Comparison of ENCODE assay signal across 24 cellular contexts in the genomic region with DNA sequence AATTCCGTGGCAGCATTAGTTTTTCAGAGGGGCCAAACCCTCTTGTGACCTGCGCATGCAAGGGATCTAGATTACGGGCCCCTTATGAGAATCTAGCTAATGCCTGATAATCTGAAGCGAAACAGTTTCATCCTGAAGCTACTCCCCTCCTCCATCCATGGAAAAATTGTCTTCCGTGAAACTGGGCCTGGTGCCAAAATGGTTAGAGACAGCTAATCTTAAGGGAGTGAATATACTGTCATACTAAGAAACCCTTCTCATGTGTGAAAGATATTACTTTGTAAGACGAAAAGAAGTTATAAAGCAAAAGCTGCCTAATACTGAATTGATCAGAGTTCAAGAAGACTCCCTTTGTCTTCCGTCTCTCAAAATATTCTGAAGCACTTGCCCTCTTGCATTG.
DNase-seq lines count a peak whose midpoint lies in the region; ATAC-seq and TF ChIP-seq lines count a peak whose summit lies in the region.
"Had no signal": no experiment of that assay in that cellular context is flagged by ENCODE, and none has a peak within 500 bp of the region (broad histone marks: within the 10 kb centered on the region; RNA-seq: fewer than 3 reads in every experiment).

No MANE protein-coding gene starts in this region.

- H3K27me3 ChIP-seq in PC-3 (ENCODE audit: low read length) (no peaks in the 10 kb centered on the region), esophagus muscularis mucosa (no peaks in the 10 kb centered on the region)
- H3K27me3 ChIP-seq: BLaER1 treated with 17β-estradiol and CSF1 and Interleukin-3, amounts not matched to agents 10 nM and 100 nM; neural progenitor cell; right lobe of liver had no signal

- H3K9me3 Mint-ChIP-seq in mesothelial cell of epicardium = peaks cover 15% of the 10 kb centered on the region
- H3K9me3 Mint-ChIP-seq: activated naive CD4-positive, alpha-beta T cell treated with anti-CD3 and anti-CD28 coated beads, Interleukin-2, amount 50 U/mL, for 72 hours; neural progenitor cell; stimulated activated effector memory CD8-positive, alpha-beta T cell treated with anti-CD3 and anti-CD28 coated beads, Interleukin-12 subunit alpha, Interleukin-12 subunit beta, amount 100 ng/mL, for 72 hours had no signal

- 58% methylated on average over 7 of the region's 7 CpGs for WGBS in esophagus muscularis mucosa

- DNase-seq in SHP77 (lab: John Stamatoyannopoulos, UW) = peak; percentile 7 to 13
- no peak for DNase-seq in SHP77 treated with DMSO at 0.1 percent for 48 hours (lab: John Stamatoyannopoulos, UW)
- DNase-seq in PC-3 = peak; percentile 29
- DNase-seq in esophagus muscularis mucosa (ENCODE audit: extremely low spot score) = no peak
- DNase-seq in mesothelial cell of epicardium (ENCODE audit: low spot score in 2 of 2, unreplicated experiment in 2 of 2) = no peak
- DNase-seq in H4 (ENCODE audit: low spot score) = no peak
- DNase-seq: activated CD8-positive, alpha-beta T cell treated with anti-CD3 and anti-CD28 coated beads, Interleukin-2, amount 10 ng/mL, durations not matched to agents 7 days and 5 days; anterior cingulate cortex; COR-L47; mammary epithelial cell; MV-4-11; NCI-H510A treated with DMSO at 0.1 percent for 48 hours; right lobe of liver; stimulated activated CD4-positive, alpha-beta T cell treated with anti-CD3 and anti-CD28 coated beads, Interleukin-4, amount 100 ng/mL, for 24 hours; trophoblast cell had no signal

- H2AFZ ChIP-seq in PC-3 (ENCODE audit: low read length) = no peak overlapping the region
- H2AFZ ChIP-seq: neural progenitor cell had no signal

- no peaks in the 10 kb centered on the region for H3K36me3 Mint-ChIP-seq in mesothelial cell of epicardium
- H3K36me3 Mint-ChIP-seq: activated naive CD4-positive, alpha-beta T cell treated with anti-CD3 and anti-CD28 coated beads, Interleukin-2, amount 50 U/mL, for 72 hours; neural progenitor cell; stimulated activated effector memory CD8-positive, alpha-beta T cell treated with anti-CD3 and anti-CD28 coated beads, Interleukin-12 subunit alpha, Interleukin-12 subunit beta, amount 100 ng/mL, for 72 hours had no signal

- no peaks in the 10 kb centered on the region for H3K27me3 Mint-ChIP-seq in mesothelial cell of epicardium (ENCODE audit: low read depth)

- peaks cover 20% of the 10 kb centered on the region for H3K4me1 Mint-ChIP-seq in mesothelial cell of epicardium
- H3K4me1 Mint-ChIP-seq: central memory CD8-positive, alpha-beta T cell; neural progenitor cell; stimulated activated effector memory CD8-positive, alpha-beta T cell treated with anti-CD3 and anti-CD28 coated beads, Interleukin-12 subunit alpha, Interleukin-12 subunit beta, amount 100 ng/mL, for 72 hours had no signal

- H3F3A ChIP-seq in PC-3 (ENCODE audit: low read length, unreplicated experiment) = no peaks in the 10 kb centered on the region

- H3K4me1 ChIP-seq in PC-3 (ENCODE audit: insufficient read depth, low read length) (peaks cover 14% of the 10 kb centered on the region), esophagus muscularis mucosa (peaks cover 0 to 36% (median 32%) of the 10 kb centered on the region in 4 donors)
- H3K4me1 ChIP-seq: BLaER1 treated with 17β-estradiol and CSF1 and Interleukin-3, amounts not matched to agents 10 nM and 100 nM; neural progenitor cell; right lobe of liver had no signal

- H3K27ac ChIP-seq in PC-3 (ENCODE audit: low read length) = no peak overlapping the region
- H3K27ac ChIP-seq in esophagus muscularis mucosa (replicated peaks in 1 of 4) = peak overlapping the region; percentile 54 to 65 (median 56)
- H3K27ac ChIP-seq: BLaER1 treated with 17β-estradiol and CSF1 and Interleukin-3, amounts not matched to agents 10 nM and 100 nM; neural progenitor cell; right lobe of liver had no signal

- H4K20me1 ChIP-seq in PC-3 (ENCODE audit: low read length) = no peaks in the 10 kb centered on the region
- H4K20me1 ChIP-seq: BLaER1 treated with 17β-estradiol and CSF1 and Interleukin-3, amounts not matched to agents 10 nM and 100 nM had no signal

- TF ChIP-seq EP300 in esophagus muscularis mucosa (IDR thresholded peaks at IDR 0.05) = no peak

- no peaks in the 10 kb centered on the region for H3K9me2 ChIP-seq in PC-3 (replicated peaks; ENCODE audit: low read length)

- intact Hi-C loops in PC-3 (cut with micrococcal nuclease) (loop anchor here (2.0 kb wide), 1 partner anchor 33 kb away; no protein-coding TSS in a partner anchor), esophagus muscularis mucosa (cut with DNase I) (no loop called here)

- no peaks in the 10 kb centered on the region for H3K79me2 ChIP-seq in PC-3 (ENCODE audit: low read length)

- peak overlapping the region; percentile 27 for H3K4me2 ChIP-seq in PC-3 (ENCODE audit: low read length)
- H3K4me2 ChIP-seq: BLaER1 treated with 17β-estradiol and CSF1 and Interleukin-3, amounts not matched to agents 10 nM and 100 nM; neural progenitor cell had no signal

- no peak for TF ChIP-seq POLR2A in esophagus muscularis mucosa (IDR thresholded peaks at IDR 0.05; ENCODE audit: low read depth)

- H3K27ac Mint-ChIP-seq in mesothelial cell of epicardium = peak overlapping the region; percentile 50
- H3K27ac Mint-ChIP-seq: activated CD8-positive, alpha-beta T cell treated with anti-CD3 and anti-CD28 coated beads, Interleukin-2, amount 10 ng/mL, durations not matched to agents 7 days and 5 days; activated naive CD4-positive, alpha-beta T cell treated with anti-CD3 and anti-CD28 coated beads, Interleukin-2, amount 50 U/mL, for 72 hours; neural progenitor cell; stimulated activated effector memory CD8-positive, alpha-beta T cell treated with anti-CD3 and anti-CD28 coated beads, Interleukin-12 subunit alpha, Interleukin-12 subunit beta, amount 100 ng/mL, for 72 hours; T-helper 1 cell treated with Interleukin-12 subunit alpha and Interleukin-12 subunit beta and Interleukin-4 antibody, amounts not matched to agents 30 μg/mL and 1 μg/mL, for 36 hours had no signal

- CTCF ChIA-PET in PC-3 (lab: Charles Lee) = interaction anchor here (0.6 to 0.7 kb wide), 2 partner anchors 10 to 32 kb away, joined by 4 to 5 read pairs; no protein-coding TSS in a partner anchor

- POLR2A ChIA-PET in PC-3 (lab: Charles Lee; ENCODE audit: unreplicated experiment) = no interaction called here

- H3K36me3 ChIP-seq in PC-3 (ENCODE audit: low read depth, low read length) = no peaks in the 10 kb centered on the region
- H3K36me3 ChIP-seq in esophagus muscularis mucosa = no peaks in the 10 kb centered on the region
- H3K36me3 ChIP-seq: BLaER1 treated with 17β-estradiol and CSF1 and Interleukin-3, amounts not matched to agents 10 nM and 100 nM; neural progenitor cell; right lobe of liver had no signal

- no peak overlapping the region for H3K9ac ChIP-seq in PC-3 (ENCODE audit: low read length)
- H3K9ac ChIP-seq: BLaER1 treated with 17β-estradiol and CSF1 and Interleukin-3, amounts not matched to agents 10 nM and 100 nM; neural progenitor cell had no signal

- H3K4me3 Mint-ChIP-seq in mesothelial cell of epicardium = no peak overlapping the region
- H3K4me3 Mint-ChIP-seq: activated CD8-positive, alpha-beta T cell treated with anti-CD3 and anti-CD28 coated beads, Interleukin-2, amount 10 ng/mL, durations not matched to agents 7 days and 5 days; central memory CD8-positive, alpha-beta T cell; neural progenitor cell; stimulated activated effector memory CD8-positive, alpha-beta T cell treated with anti-CD3 and anti-CD28 coated beads, Interleukin-12 subunit alpha, Interleukin-12 subunit beta, amount 100 ng/mL, for 72 hours; T-helper 1 cell treated with Interleukin-12 subunit alpha and Interleukin-12 subunit beta and Interleukin-4 antibody, amounts not matched to agents 30 μg/mL and 1 μg/mL, for 36 hours had no signal

- ATAC-seq in PC-3 (no peak), GM18498 (IDR thresholded peaks at IDR 0.05; ENCODE audit: unreplicated experiment) (no peak)
- ATAC-seq in activated CD4-positive, CD25-positive, alpha-beta regulatory T cell treated with anti-CD3 and anti-CD28 coated beads, Interleukin-2, amount 50 U/mL, for 24 hours = no peak
- ATAC-seq: activated CD8-positive, alpha-beta T cell treated with anti-CD3 and anti-CD28 coated beads, Interleukin-2, amount 10 ng/mL, durations not matched to agents 7 days and 5 days; activated naive CD4-positive, alpha-beta T cell treated with anti-CD3 and anti-CD28 coated beads, Interleukin-2, amount 50 U/mL, for 72 hours; Panc1; stimulated activated effector memory CD8-positive, alpha-beta T cell treated with anti-CD3 and anti-CD28 coated beads, Interleukin-12 subunit alpha, Interleukin-12 subunit beta, amount 100 ng/mL, for 72 hours had no signal

- H3K9me3 ChIP-seq in PC-3 (ENCODE audit: low read length) (no peaks in the 10 kb centered on the region), esophagus muscularis mucosa (no peaks in the 10 kb centered on the region)
- H3K9me3 ChIP-seq: right lobe of liver had no signal

- BruUV-seq in PC-3 (replicated peaks; lab: Mats Ljungman, UMichigan) = no TSS peak

- H3K4me3 ChIP-seq in PC-3 (ENCODE audit: low read length) = no peak overlapping the region
- no peak overlapping the region for H3K4me3 ChIP-seq in esophagus muscularis mucosa
- H3K4me3 ChIP-seq: BLaER1 treated with 17β-estradiol and CSF1 and Interleukin-3, amounts not matched to agents 10 nM and 100 nM; neural progenitor cell; right lobe of liver had no signal

- TF ChIP-seq CTCF in PC-3 (conservative IDR thresholded peaks at IDR 0.05; ENCODE audit: low read depth, low read length) = no peak
- no peak for TF ChIP-seq CTCF in esophagus muscularis mucosa (IDR thresholded peaks at IDR 0.05)
- no peak for TF ChIP-seq CTCF in mesothelial cell of epicardium (IDR thresholded peaks at IDR 0.05; ENCODE audit: unreplicated experiment)

Comparison
In these comparisons a context has a peak if more than half of its experiments do, and no peak if none do; other contexts are left out.
1. DNase-seq: peak in SHP77 (2 of 2) and PC-3 (single experiment); none in SHP77 treated with DMSO at 0.1 percent for 48 hours (single experiment), esophagus muscularis mucosa (single experiment), mesothelial cell of epicardium (0 of 2) and H4 (single experiment).